Comparison of ENCODE assay signal across 8 cellular contexts in the genomic region with DNA sequence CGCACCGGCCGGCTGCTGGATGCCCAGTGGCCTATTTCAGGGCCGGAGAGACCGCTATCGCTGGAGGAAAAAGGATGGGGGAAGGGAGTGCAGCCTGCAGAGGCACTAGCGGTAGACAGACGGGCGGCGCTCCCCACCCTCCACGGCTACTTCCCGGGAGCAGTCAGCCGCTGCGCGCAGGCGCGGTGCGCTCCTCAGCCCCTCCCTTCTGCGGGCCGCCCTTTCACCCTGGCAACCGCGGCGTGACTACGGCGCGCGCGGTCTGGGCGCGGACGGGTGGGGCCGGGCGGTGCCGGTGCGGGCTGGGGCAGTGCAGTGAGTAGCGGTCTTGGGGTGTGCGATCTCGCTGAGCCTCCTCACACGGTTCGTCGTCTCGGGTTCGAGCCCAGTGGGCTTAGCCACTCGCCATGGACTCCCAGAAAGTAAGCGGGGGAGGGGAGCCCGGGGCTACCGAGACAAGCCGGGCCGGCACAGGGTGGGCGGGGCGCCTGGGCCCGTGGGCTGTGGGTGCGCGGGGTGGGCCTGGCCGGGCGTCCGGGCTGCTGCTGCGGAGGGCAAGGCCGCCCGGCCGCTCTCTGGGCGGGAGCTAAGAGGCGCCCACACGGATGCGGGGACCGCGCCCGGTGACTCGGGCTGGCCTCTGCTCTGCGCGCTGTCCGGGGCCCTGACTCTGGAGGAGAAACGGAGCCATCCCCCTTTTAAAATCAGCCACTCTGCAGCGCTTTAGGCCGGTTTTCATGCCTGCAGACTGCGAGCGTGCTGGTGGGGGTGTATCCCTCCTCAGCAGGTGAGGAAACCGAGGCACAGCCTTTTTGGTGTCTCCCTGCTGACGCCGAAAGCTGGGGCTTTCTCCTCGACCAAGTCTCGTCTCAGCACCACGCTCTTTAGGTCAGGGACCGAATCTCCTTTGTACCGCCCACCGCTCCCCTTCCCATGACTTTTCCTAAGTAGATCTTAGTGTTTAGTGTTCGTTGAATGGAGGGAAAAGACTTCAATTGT. TPM values are rescaled to one million over a fixed set of nuclear protein-coding genes. Genes with fewer than 3 reads are reported as not detected.
A peak's percentile ranks its signal among the peaks of the same experiment; 100 is the strongest.
DNase-seq lines count a peak whose midpoint lies in the region; ATAC-seq and TF ChIP-seq lines count a peak whose summit lies in the region.

A gene (plus strand): TSS at position 221 of the 999 bp plus-strand sequence. CDS start 187 bp downstream, at position 408.

- peak; percentile 96 for ATAC-seq in GM18511 (IDR thresholded peaks at IDR 0.05; ENCODE audit: unreplicated experiment)
- ATAC-seq in HG02981 (IDR thresholded peaks at IDR 0.05; ENCODE audit: unreplicated experiment): peak; percentile 89

- in situ Hi-C loops in astrocyte of the spinal cord (cut with HindIII; ENCODE audit: low sequenced_read_pairs): no loop called here

- TF ChIP-seq POLR2A in sigmoid colon (IDR thresholded peaks at IDR 0.05): no peak

- H3K27ac ChIP-seq in 22Rv1: 0 out of 2 replicates have a peak within 1 kb of the TSS, but pooled peaks have one; percentile 10
- peak within 1 kb of the TSS; percentile 77 to 86 (median 82) for H3K27ac ChIP-seq in sigmoid colon

- 1% methylated on average over 87 of the region's 87 CpGs for WGBS in sigmoid colon, 2 donors

- H3K4me1 ChIP-seq in sigmoid colon: peaks cover 0 to 23% (median 15%) of the 10 kb centered on the region in 4 donors

- H3K9me3 ChIP-seq in sigmoid colon: no peaks in the 10 kb centered on the region

- no peak for TF ChIP-seq EP300 in sigmoid colon (IDR thresholded peaks at IDR 0.05)

- no peaks in the 10 kb centered on the region for H3K27me3 ChIP-seq in sigmoid colon

- intact Hi-C loops in sigmoid colon (cut with DNase I): no loop called here

- peak within 1 kb of the TSS; percentile 78 for H3K4me3 ChIP-seq in astrocyte of the spinal cord (ENCODE audit: low read depth, low read length)
- H3K4me3 ChIP-seq in sigmoid colon: peak within 1 kb of the TSS; percentile 88 to 97 (median 92)

- peak; percentile 79 to 87 for DNase-seq in NCI-H1930 (lab: John Stamatoyannopoulos, UW)
- peak; percentile 86 for DNase-seq in T1000 (lab: John Stamatoyannopoulos, UW)
- peak; percentile 92 for DNase-seq in astrocyte of the spinal cord (ENCODE audit: low read depth, low spot score)
- peak; percentile 76 for DNase-seq in iPS DF 19.7 (ENCODE audit: low read depth, low spot score)
- DNase-seq in sigmoid colon: peak; percentile 97

- no peaks in the 10 kb centered on the region for H3K36me3 ChIP-seq in sigmoid colon

- TF ChIP-seq CTCF in 22Rv1 (IDR thresholded peaks at IDR 0.05): peak; percentile 75
- peak; percentile 58 for TF ChIP-seq CTCF in astrocyte of the spinal cord (IDR thresholded peaks at IDR 0.05; ENCODE audit: low read depth, low read length)
- no peak for TF ChIP-seq CTCF in sigmoid colon (IDR thresholded peaks at IDR 0.05)

RNA-seq across cellular contexts. Expression of the gene that starts here (rescaled TPM):
- total RNA-seq in sigmoid colon: 1 to 10 TPM; 3.9 to 6.4 (median 4.7) TPM
- polyA plus RNA-seq in sigmoid colon: 1 to 10 TPM; 1.2 to 1.6 (median 1.2) TPM

Comparison
In these comparisons a context has a peak if more than half of its experiments do, and no peak if none do; other contexts are left out.
1. Peak in every context shown above with its lines: DNase-seq, ATAC-seq, H3K4me3 ChIP-seq and H3K27ac ChIP-seq.
2. CTCF ChIP-seq: peak in 22Rv1 (single experiment) and astrocyte of the spinal cord (single experiment); none in sigmoid colon (0 of 4).